In the genomic region with DNA sequence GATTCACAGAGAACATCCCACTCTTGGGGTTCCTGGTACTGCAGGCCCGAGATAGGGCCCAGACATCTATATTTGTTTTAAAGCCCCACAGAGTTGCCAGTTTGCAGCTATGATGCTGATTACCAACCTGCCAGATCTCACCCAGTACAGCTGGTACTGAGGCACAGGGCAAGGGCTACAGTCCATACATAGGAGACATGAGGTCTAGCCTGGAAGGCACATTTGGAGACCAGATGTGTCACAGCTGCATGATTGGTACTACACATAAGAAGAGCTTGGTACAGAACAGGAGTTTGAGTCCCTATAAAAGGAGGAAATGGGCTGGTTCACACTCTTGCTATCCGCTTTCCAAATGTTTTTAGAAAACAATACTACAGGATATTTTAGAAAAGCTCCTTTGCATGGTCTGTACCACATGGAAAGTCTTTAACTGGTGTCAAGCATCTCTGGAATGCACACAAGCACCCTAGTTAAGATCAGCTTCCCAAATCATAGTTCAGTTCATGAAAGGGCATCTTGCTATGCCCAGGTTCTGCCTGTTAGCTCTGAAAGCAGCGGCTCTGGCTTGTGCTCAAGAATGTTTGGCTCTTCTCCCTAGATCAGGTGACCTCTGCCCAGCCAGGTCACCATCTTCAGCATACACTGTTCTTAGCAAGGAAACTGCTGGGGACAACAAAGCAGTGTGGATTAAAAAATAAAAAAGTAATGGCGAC, we compare ENCODE assay signal across 14 cellular contexts. TPM values are rescaled to one million over a fixed set of nuclear protein-coding genes. Genes with fewer than 3 reads are reported as not detected.
DNase-seq lines count a peak whose midpoint lies in the region; ATAC-seq and TF ChIP-seq lines count a peak whose summit lies in the region.
"Had no signal": no experiment of that assay in that cellular context is flagged by ENCODE, and none has a peak within 500 bp of the region (broad histone marks: within the 10 kb centered on the region; RNA-seq: fewer than 3 reads in every experiment).

No MANE protein-coding gene starts in this region.

- WGBS in right lobe of liver (ENCODE audit: insufficient coverage, low coverage, low lambda C conversion rate, missing lambda C conversion rate): 34% methylated on average over 4 of the region's 4 CpGs
- 93 to 95% methylated on average over 3 to 4 of the region's 4 CpGs for WGBS in endodermal cell (ENCODE audit: insufficient coverage in 1 of 2, insufficient read length in 1 of 2), 2 experiments

- no peak overlapping the region for H3K9ac ChIP-seq in endodermal cell (ENCODE audit: extremely low read depth, low read length, poor library complexity, severe bottlenecking)

- H3K36me3 Mint-ChIP-seq in HFFc6 (ENCODE audit: low read depth) (peaks cover 5% of the 10 kb centered on the region; the same call in 1 of the 2 replicates), endothelial cell (ENCODE audit: low read depth, unreplicated experiment) (peaks cover 51% of the 10 kb centered on the region), endodermal cell (ENCODE audit: low read depth) (peaks cover 77% of the 10 kb centered on the region)

- peak overlapping the region in 1 of 3 donors; percentile 6 for H3K27ac ChIP-seq in right lobe of liver
- H3K27ac ChIP-seq in temporal lobe (ENCODE audit: low read depth, low read length): peak overlapping the region; percentile 31
- H3K27ac ChIP-seq in endodermal cell (ENCODE audit: low read depth, low read length): no peak overlapping the region
- H3K27ac ChIP-seq: skin epidermis had no signal

- peak overlapping the region; percentile 30; the same call in 1 of the 2 replicates for H3K4me3 Mint-ChIP-seq in HFFc6
- peak overlapping the region; percentile 73 for H3K4me3 Mint-ChIP-seq in endothelial cell (ENCODE audit: unreplicated experiment)
- H3K4me3 Mint-ChIP-seq in endodermal cell: no peak overlapping the region
- H3K4me3 Mint-ChIP-seq: effector memory CD8-positive, alpha-beta T cell had no signal

- H3K4me1 Mint-ChIP-seq in HFFc6 (ENCODE audit: low read depth) (peaks cover 23% of the 10 kb centered on the region), endothelial cell (ENCODE audit: unreplicated experiment) (peaks cover 5% of the 10 kb centered on the region), endodermal cell (no peaks in the 10 kb centered on the region)

- TF ChIP-seq POLR2A in right lobe of liver (IDR thresholded peaks at IDR 0.05): no peak

- no peaks in the 10 kb centered on the region for H3K9me3 ChIP-seq in right lobe of liver
- no peaks in the 10 kb centered on the region for H3K9me3 ChIP-seq in endodermal cell (ENCODE audit: control insufficient read depth, low read length)
- H3K9me3 ChIP-seq: thoracic aorta had no signal

- H3K27ac Mint-ChIP-seq in HFFc6 (peak overlapping the region; percentile 54), endothelial cell (ENCODE audit: unreplicated experiment) (peak overlapping the region; percentile 68), endodermal cell (no peak overlapping the region)
- H3K27ac Mint-ChIP-seq: effector memory CD8-positive, alpha-beta T cell had no signal

- TF ChIP-seq CTCF in HFFc6 (IDR thresholded peaks at IDR 0.05) (no peak), endothelial cell (IDR thresholded peaks at IDR 0.05; ENCODE audit: unreplicated experiment) (no peak), right lobe of liver (IDR thresholded peaks at IDR 0.05) (no peak), endodermal cell (conservative IDR thresholded peaks at IDR 0.05) (no peak)

- peak; percentile 97 to 99 (median 98) for ATAC-seq in right lobe of liver
- ATAC-seq: effector memory CD8-positive, alpha-beta T cell; K562 had no signal

- no peaks in the 10 kb centered on the region for H3K9me3 Mint-ChIP-seq in HFFc6
- H3K9me3 Mint-ChIP-seq in endothelial cell (ENCODE audit: unreplicated experiment): no peaks in the 10 kb centered on the region
- H3K9me3 Mint-ChIP-seq in endodermal cell: no peaks in the 10 kb centered on the region
- H3K9me3 Mint-ChIP-seq: effector memory CD8-positive, alpha-beta T cell had no signal

- DNase-seq in HFFc6 (peak; percentile 12), endothelial cell (ENCODE audit: low spot score) (no peak), right lobe of liver (peak; percentile 60 to 86 (median 75)), middle frontal gyrus (ENCODE audit: extremely low spot score, low spot score) (no peak), SW 1271 (lab: John Stamatoyannopoulos, UW) (no peak), endodermal cell (no peak)
- DNase-seq: COR-L47; effector memory CD8-positive, alpha-beta T cell; NCI-H146; SHP77 had no signal

- H3K27me3 Mint-ChIP-seq in HFFc6 (ENCODE audit: insufficient read depth) (no peaks in the 10 kb centered on the region), endothelial cell (ENCODE audit: unreplicated experiment) (peaks cover 4% of the 10 kb centered on the region), endodermal cell (ENCODE audit: insufficient read depth) (no peaks in the 10 kb centered on the region)
- H3K27me3 Mint-ChIP-seq: effector memory CD8-positive, alpha-beta T cell had no signal

- intact Hi-C loops in right lobe of liver (cut with DNase I): no loop called here

- H3K4me3 ChIP-seq in right lobe of liver: no peak overlapping the region
- H3K4me3 ChIP-seq in endodermal cell (ENCODE audit: low read length): no peak overlapping the region
- H3K4me3 ChIP-seq: K562, skin epidermis, thoracic aorta had no signal

- no peaks in the 10 kb centered on the region for H3K27me3 ChIP-seq in right lobe of liver
- H3K27me3 ChIP-seq in endodermal cell (ENCODE audit: control insufficient read depth, insufficient read depth, low read length, poor library complexity, severe bottlenecking): no peaks in the 10 kb centered on the region

- H3K36me3 ChIP-seq in right lobe of liver (peaks cover 0 to 77% (median 34%) of the 10 kb centered on the region in 4 donors), endodermal cell (ENCODE audit: control insufficient read depth, insufficient read depth, low read length) (peaks cover 82% of the 10 kb centered on the region)

- H3K4me1 ChIP-seq in right lobe of liver (peaks cover 0 to 17% (median 7%) of the 10 kb centered on the region in 4 donors), endodermal cell (ENCODE audit: control insufficient read depth, insufficient read depth, low read length) (no peaks in the 10 kb centered on the region)

RNA-seq across cellular contexts. Expression of gene MTMR14, which starts 20.6 kb away (rescaled TPM):
- total RNA-seq in HFFc6 (2021; fragmentation: NEBNext Ultra II Directional; extraction: Animal tissue kit (Norgen Biotek cat#: 25700)): 10 to 100 TPM; 23.5 to 31.0 (median 28.2) TPM
- total RNA-seq in endothelial cell (ENCODE audit: unreplicated experiment): 65.0 TPM
- total RNA-seq in right lobe of liver: 10 to 100 TPM; 15.8 to 20.0 (median 18.8) TPM
- total RNA-seq in temporal lobe: 12.0 TPM
- 10 to 100 TPM; 41.8 to 47.9 TPM for total RNA-seq in endodermal cell
- 38.1 TPM for polyA plus RNA-seq in endodermal cell (2013, experiment 1 of 2)
- 33.9 TPM for polyA plus RNA-seq in endodermal cell (2013, experiment 2 of 2)

RNA-seq across cellular contexts. Expression of gene CPNE9, which starts 33.8 kb away (rescaled TPM):
- total RNA-seq in HFFc6 (2021; fragmentation: NEBNext Ultra II Directional; extraction: Animal tissue kit (Norgen Biotek cat#: 25700)): not detected
- total RNA-seq in endothelial cell (ENCODE audit: unreplicated experiment) (0.31 TPM), right lobe of liver (not detected), temporal lobe (0.49 TPM), endodermal cell (under 1 TPM; 0.15 to 0.62 TPM)
- polyA plus RNA-seq in endodermal cell (2013, experiment 1 of 2): 2.7 TPM
- polyA plus RNA-seq in endodermal cell (2013, experiment 2 of 2): 1.7 TPM
- total RNA-seq: thoracic aorta had no signal

Comparison
In these comparisons a context has a peak if more than half of its experiments do, and no peak if none do; other contexts are left out.
1. DNase-seq: peak in HFFc6 (single experiment) and right lobe of liver (3 of 3); none in endothelial cell (single experiment), middle frontal gyrus (single experiment), SW 1271 (0 of 2) and endodermal cell (single experiment).